ENCODE assay signal across 8 cellular contexts in the genomic region with DNA sequence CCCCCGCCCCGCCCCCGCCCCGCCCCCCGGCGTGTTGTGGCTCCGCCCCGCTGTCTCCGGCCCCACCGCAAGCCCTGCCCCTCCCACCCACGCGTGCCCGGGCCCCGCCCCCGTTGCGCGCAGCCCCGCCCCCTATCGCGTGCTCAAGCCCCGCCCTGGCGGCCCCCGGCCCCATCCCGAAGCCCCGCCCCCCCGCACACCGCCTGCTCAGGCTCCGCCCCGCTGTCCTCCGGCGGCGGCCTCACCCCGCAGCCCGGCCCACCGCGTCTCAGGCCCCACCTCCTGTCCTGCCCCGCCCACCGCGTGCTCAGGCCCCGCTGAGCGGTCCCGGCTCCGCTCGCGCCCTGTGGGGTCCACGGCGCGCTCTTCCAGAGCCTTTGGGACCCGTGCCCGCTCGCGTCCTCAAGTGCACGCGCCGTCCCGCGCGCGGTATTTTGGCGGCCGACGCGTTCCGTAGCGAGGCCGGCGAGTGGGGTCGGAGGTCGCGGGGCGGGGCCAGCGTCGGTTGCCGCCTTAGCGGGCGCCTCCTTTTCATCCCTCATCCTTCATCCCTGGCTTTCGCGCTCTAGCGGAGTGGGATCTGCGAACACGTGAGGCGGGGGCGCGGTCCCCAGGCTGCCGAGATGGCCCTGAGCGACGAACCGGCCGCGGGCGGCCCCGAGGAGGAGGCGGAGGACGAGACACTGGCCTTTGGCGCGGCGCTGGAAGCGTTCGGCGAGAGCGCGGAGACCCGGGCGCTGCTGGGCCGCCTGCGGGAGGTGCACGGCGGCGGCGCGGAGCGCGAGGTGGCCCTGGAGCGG. TPM values are rescaled to one million over a fixed set of nuclear protein-coding genes. Genes with fewer than 3 reads are reported as not detected.
DNase-seq lines count a peak whose midpoint lies in the region; ATAC-seq and TF ChIP-seq lines count a peak whose summit lies in the region.

A gene (plus strand): TSS at position 495 of the 800 bp plus-strand sequence. CDS start 129 bp downstream, at position 624.

- H3K9me3 Mint-ChIP-seq in activated CD4-positive, alpha-beta memory T cell treated with anti-CD3 and anti-CD28 coated beads for 36 hours: no peaks in the 10 kb centered on the region

- H3K9me3 ChIP-seq in BLaER1: peaks cover 34% of the 10 kb centered on the region
- H3K9me3 ChIP-seq in right lobe of liver: no peaks in the 10 kb centered on the region

- H4K20me1 ChIP-seq in BLaER1: peaks cover 40% of the 10 kb centered on the region

- 2% methylated on average over 10 of the region's 114 CpGs for whole genome bisulfite sequencing in right lobe of liver (ENCODE audit: insufficient coverage, low coverage, low lambda C conversion rate, missing lambda C conversion rate)

- intact Hi-C loops in activated CD4-positive, alpha-beta memory T cell treated with anti-CD3 and anti-CD28 coated beads for 36 hours (cut with micrococcal nuclease): loop anchor here (1.0 to 10.0 kb wide), 4 partner anchors 35 to 657 kb away; a partner anchor contains a TSS
- intact Hi-C loops in right lobe of liver (cut with DNase I): loop anchor here in 1 of 2 donors (10.0 kb wide), 1 partner anchor 87 kb away; no protein-coding TSS in a partner anchor

- ATAC-seq in GM19351 (IDR thresholded peaks at IDR 0.05; ENCODE audit: unreplicated experiment) (peak; percentile 65), HG03469 (IDR thresholded peaks at IDR 0.05; ENCODE audit: unreplicated experiment) (peak; percentile 36), right lobe of liver (peak; percentile 86 to 94 (median 91))

- peak within 1 kb of the TSS; percentile 18 for H3K27ac Mint-ChIP-seq in activated CD4-positive, alpha-beta memory T cell treated with anti-CD3 and anti-CD28 coated beads for 36 hours

- H3K27ac ChIP-seq in BLaER1 (peak within 1 kb of the TSS; percentile 84), right lobe of liver (peak within 1 kb of the TSS in 2 of 3 donors; percentile 61 to 62)

- H3K9ac ChIP-seq in BLaER1: peak within 1 kb of the TSS; percentile 91

- CTCF ChIA-PET in activated CD4-positive, alpha-beta memory T cell treated with anti-CD3 and anti-CD28 coated beads for 36 hours (lab: Charles Lee): no interaction called here

- H3K4me2 ChIP-seq in BLaER1: peak within 1 kb of the TSS; percentile 99

- peaks cover 5% of the 10 kb centered on the region for H3K36me3 Mint-ChIP-seq in activated CD4-positive, alpha-beta memory T cell treated with anti-CD3 and anti-CD28 coated beads for 36 hours

- POLR2A ChIA-PET in activated CD4-positive, alpha-beta memory T cell treated with anti-CD3 and anti-CD28 coated beads for 36 hours (lab: Charles Lee): no interaction called here

- H3K27me3 ChIP-seq in BLaER1 (no peaks in the 10 kb centered on the region), right lobe of liver (no peaks in the 10 kb centered on the region)

- H3K4me1 ChIP-seq in BLaER1 (peaks cover 23% of the 10 kb centered on the region), right lobe of liver (peaks cover 0 to 7% (median 0%) of the 10 kb centered on the region in 4 donors)

- TF ChIP-seq POLR2A in right lobe of liver (IDR thresholded peaks at IDR 0.05): no peak

- peak within 1 kb of the TSS; percentile 78 for H3K4me3 Mint-ChIP-seq in activated CD4-positive, alpha-beta memory T cell treated with anti-CD3 and anti-CD28 coated beads for 36 hours

- DNase-seq in NCI-H82 treated with DMSO at 0.1 percent for 48 hours (lab: John Stamatoyannopoulos, UW; ENCODE audit: unreplicated experiment): peak; percentile 57
- DNase-seq in activated CD4-positive, alpha-beta memory T cell treated with anti-CD3 and anti-CD28 coated beads for 36 hours: peak; percentile 94
- peak; percentile 65 to 93 for DNase-seq in dermis microvascular lymphatic vessel endothelial cell (ENCODE audit: low read depth in 2 of 2)
- DNase-seq in right lobe of liver: peak; percentile 93 to 94 (median 93)
- peak; percentile 88 for DNase-seq in stimulated activated CD4-positive, alpha-beta T cell treated with anti-CD3 and anti-CD28 coated beads, Interleukin-4, amount 100 ng/mL, for 1 hour

- no peak for TF ChIP-seq CTCF in right lobe of liver (IDR thresholded peaks at IDR 0.05)

- H3K36me3 ChIP-seq in BLaER1: peaks cover 34% of the 10 kb centered on the region
- no peaks in the 10 kb centered on the region for H3K36me3 ChIP-seq in right lobe of liver

- H3K27me3 Mint-ChIP-seq in activated CD4-positive, alpha-beta memory T cell treated with anti-CD3 and anti-CD28 coated beads for 36 hours: no peaks in the 10 kb centered on the region

- H3K4me1 Mint-ChIP-seq in activated CD4-positive, alpha-beta memory T cell treated with anti-CD3 and anti-CD28 coated beads for 36 hours (ENCODE audit: low read depth): peaks cover 24% of the 10 kb centered on the region

- peak within 1 kb of the TSS; percentile 99 for H3K4me3 ChIP-seq in BLaER1
- H3K4me3 ChIP-seq in right lobe of liver: peak within 1 kb of the TSS; percentile 86 to 96 (median 89)

RNA-seq across cellular contexts. Expression of the gene that starts here (rescaled TPM):
- total RNA-seq in activated CD4-positive, alpha-beta memory T cell treated with anti-CD3 and anti-CD28 coated beads for 36 hours: 10 to 100 TPM; 97.0 to 98.2 TPM
- total RNA-seq in dermis microvascular lymphatic vessel endothelial cell (52.5 and 63.7 TPM in 2 replicates), right lobe of liver (10 to 100 TPM; 28.0 to 55.7 (median 41.3) TPM)

Comparison
In these comparisons a context has a peak if more than half of its experiments do, and no peak if none do; other contexts are left out.
1. Peak in every context shown above with its lines: DNase-seq, ATAC-seq, H3K4me3 ChIP-seq and H3K27ac ChIP-seq.
2. ATAC-seq: peak in every context shown above with its lines; median percentile 91 in right lobe of liver; 65 in GM19351; 36 in HG03469.